Comparison of ENCODE assay signal across 3 cellular contexts in genomic region chr9:132151118-132151517, GRCh38.
TF ChIP-seq lines count a peak whose summit lies in the region.

No MANE protein-coding gene starts in this region.

TF ChIP-seq in HCT116, 20 proteins besides CTCF, POLR2A, EP300 and RAD21:
- peak; percentile 45; the same call in 1 of the 2 replicates for TF ChIP-seq SRF (IDR thresholded peaks at IDR 0.05; ENCODE audit: low read depth)
- TF ChIP-seq POLR2AphosphoS5 (IDR thresholded peaks at IDR 0.05; ENCODE audit: low read depth, low read length), result no peak

TF ChIP-seq in K562, 482 proteins besides CTCF, POLR2A, EP300 and RAD21:
- TF ChIP-seq ZMIZ1 (IDR thresholded peaks at IDR 0.05; ENCODE audit: low read depth in 2 of 2, low read length in 2 of 2) (peak in 1 of 2 experiments; percentile 72; a peak in 1 of 4 replicates), MLLT1 (IDR thresholded peaks at IDR 0.05) (peak in 1 of 2 experiments; percentile 96; a peak in 2 of 4 replicates), HEY1 (CRISPR knock-in tag; IDR thresholded peaks at IDR 0.05; ENCODE audit: borderline replicate concordance) (no peak), ZBTB17 (CRISPR knock-in tag; IDR thresholded peaks at IDR 0.05) (peak; percentile 93)
TF ChIP-seq in K562: peak in this region for 3.

TF ChIP-seq in GM12891, 5 proteins besides CTCF, POLR2A, EP300 and RAD21:
- TF ChIP-seq PAX5 (IDR thresholded peaks at IDR 0.05; ENCODE audit: insufficient read depth, low read length, severe bottlenecking), result no peak
- TF ChIP-seq TAF1 (IDR thresholded peaks at IDR 0.05; ENCODE audit: low read depth, low read length), result no peak
- TF ChIP-seq POLR2AphosphoS5 (IDR thresholded peaks at IDR 0.05; ENCODE audit: low read depth, low read length), result no peak
- TF ChIP-seq POU2F2 (IDR thresholded peaks at IDR 0.05; ENCODE audit: low read depth, low read length), result no peak
